Comparison of ENCODE assay signal across 27 cellular contexts in the genomic region with DNA sequence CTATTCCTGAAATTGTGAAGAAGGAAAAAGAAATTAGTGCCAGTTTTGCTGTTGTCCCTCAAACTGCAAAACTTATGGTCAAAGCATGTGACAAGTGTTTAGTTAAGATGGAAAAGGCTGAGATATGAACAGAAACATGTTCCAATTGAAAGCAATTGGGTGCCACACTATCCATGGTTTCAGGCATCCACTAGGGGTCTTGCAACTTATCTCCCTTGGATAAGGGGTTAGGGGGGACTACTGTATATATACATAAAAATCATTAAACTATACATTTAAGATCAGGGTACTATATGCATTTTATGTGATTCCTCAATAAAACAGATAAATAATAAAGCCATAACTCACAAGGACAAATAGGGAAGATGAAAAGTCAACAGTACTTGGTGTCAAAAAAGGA. TPM values are rescaled to one million over a fixed set of nuclear protein-coding genes. Genes with fewer than 3 reads are reported as not detected.
"Had no signal": no experiment of that assay in that cellular context is flagged by ENCODE, and none has a peak within 500 bp of the region (broad histone marks: within the 10 kb centered on the region; RNA-seq: fewer than 3 reads in every experiment).

No MANE protein-coding gene starts in this region.

- H3K9me3 Mint-ChIP-seq: memory B cell; mesothelial cell of epicardium; naive B cell; natural killer cell treated with Interleukin-12 subunit alpha and Interleukin-12 subunit beta and Interleukin-15 and Interleukin-18, amount 100 ng/mL, for 72 hours; stimulated activated memory B cell treated with anti-CD40 and anti-IgM and Interleukin-4, amounts not matched to agents 10 μg/mL and 1 μg/mL and 100 μg/mL, for 72 hours had no signal

- H3K4me1 ChIP-seq: prostate gland had no signal

- H3K27ac ChIP-seq: foreskin keratinocyte, gastroesophageal sphincter, heart left ventricle, hepatocyte, prostate gland, sigmoid colon, skin epidermis, spleen, testis, tibial nerve, vagina had no signal

- H3K4me3 ChIP-seq: gastroesophageal sphincter, heart left ventricle, hepatocyte, lung, mucosa of descending colon, prostate gland, sigmoid colon, skin epidermis, spleen, testis, tibial nerve, vagina had no signal

- H3K4me2 ChIP-seq: hepatocyte had no signal

- H3K9me3 ChIP-seq: gastroesophageal sphincter, heart left ventricle, mucosa of descending colon, prostate gland, sigmoid colon, spleen, testis, tibial nerve, vagina had no signal

- H3K27me3 ChIP-seq: foreskin keratinocyte, gastroesophageal sphincter, heart left ventricle, hepatocyte, sigmoid colon, spleen, testis, tibial nerve, vagina had no signal

- DNase-seq: cortex of kidney; effector memory CD8-positive, alpha-beta T cell; foreskin keratinocyte; heart left ventricle; kidney; mucosa of descending colon; naive B cell; nucleus accumbens; right cardiac atrium; sigmoid colon; spleen; stimulated activated CD4-positive, alpha-beta T cell treated with anti-CD3 and anti-CD28 coated beads, Interleukin-4, amount 100 ng/mL, for 4 hours; stimulated activated naive CD8-positive, alpha-beta T cell treated with anti-CD3 and anti-CD28 coated beads, Interleukin-15, Interleukin-2, amounts not matched to agents 100 U/mL and 50 U/mL, for 24 hours; substantia nigra; testis had no signal

- H3K36me3 ChIP-seq: prostate gland, vagina had no signal

- H3K27ac Mint-ChIP-seq: effector memory CD8-positive, alpha-beta T cell; memory B cell; mesothelial cell of epicardium; natural killer cell treated with Interleukin-12 subunit alpha and Interleukin-12 subunit beta and Interleukin-15 and Interleukin-18, amount 100 ng/mL, for 72 hours; stimulated activated memory B cell treated with anti-CD40 and anti-IgM and Interleukin-4, amounts not matched to agents 10 μg/mL and 1 μg/mL and 100 μg/mL, for 72 hours had no signal

- H3K27me3 Mint-ChIP-seq: effector memory CD8-positive, alpha-beta T cell; naive B cell; natural killer cell treated with Interleukin-12 subunit alpha and Interleukin-12 subunit beta and Interleukin-15 and Interleukin-18, amount 100 ng/mL, for 72 hours; stimulated activated memory B cell treated with anti-CD40 and anti-IgM and Interleukin-4, amounts not matched to agents 10 μg/mL and 1 μg/mL and 100 μg/mL, for 72 hours had no signal

- H2AFZ ChIP-seq: hepatocyte had no signal

- H3K4me3 Mint-ChIP-seq: memory B cell; mesothelial cell of epicardium; naive B cell; natural killer cell treated with Interleukin-12 subunit alpha and Interleukin-12 subunit beta and Interleukin-15 and Interleukin-18, amount 100 ng/mL, for 72 hours; stimulated activated memory B cell treated with anti-CD40 and anti-IgM and Interleukin-4, amounts not matched to agents 10 μg/mL and 1 μg/mL and 100 μg/mL, for 72 hours had no signal

- H3K36me3 Mint-ChIP-seq: natural killer cell treated with Interleukin-12 subunit alpha and Interleukin-12 subunit beta and Interleukin-15 and Interleukin-18, amount 100 ng/mL, for 72 hours had no signal

RNA-seq across cellular contexts. Expression of gene CCDC169, which starts 40.3 kb away (rescaled TPM):
- total RNA-seq: natural killer cell treated with Interleukin-12 subunit alpha and Interleukin-12 subunit beta and Interleukin-15 and Interleukin-18, amount 100 ng/mL, for 72 hours; vagina had no signal
- polyA plus RNA-seq: liver had no signal
